ENCODE assay signal across 1 cellular context in genomic region chr14:103607039-103607668, GRCh38.
A peak's percentile ranks its signal among the peaks of the same experiment; 100 is the strongest.
TF ChIP-seq lines count a peak whose summit lies in the region.

No MANE protein-coding gene starts in this region.

TF ChIP-seq in HEK293, 187 proteins besides CTCF, POLR2A, EP300 and RAD21 (continued from another document):
- TF ChIP-seq, protein P1, sequence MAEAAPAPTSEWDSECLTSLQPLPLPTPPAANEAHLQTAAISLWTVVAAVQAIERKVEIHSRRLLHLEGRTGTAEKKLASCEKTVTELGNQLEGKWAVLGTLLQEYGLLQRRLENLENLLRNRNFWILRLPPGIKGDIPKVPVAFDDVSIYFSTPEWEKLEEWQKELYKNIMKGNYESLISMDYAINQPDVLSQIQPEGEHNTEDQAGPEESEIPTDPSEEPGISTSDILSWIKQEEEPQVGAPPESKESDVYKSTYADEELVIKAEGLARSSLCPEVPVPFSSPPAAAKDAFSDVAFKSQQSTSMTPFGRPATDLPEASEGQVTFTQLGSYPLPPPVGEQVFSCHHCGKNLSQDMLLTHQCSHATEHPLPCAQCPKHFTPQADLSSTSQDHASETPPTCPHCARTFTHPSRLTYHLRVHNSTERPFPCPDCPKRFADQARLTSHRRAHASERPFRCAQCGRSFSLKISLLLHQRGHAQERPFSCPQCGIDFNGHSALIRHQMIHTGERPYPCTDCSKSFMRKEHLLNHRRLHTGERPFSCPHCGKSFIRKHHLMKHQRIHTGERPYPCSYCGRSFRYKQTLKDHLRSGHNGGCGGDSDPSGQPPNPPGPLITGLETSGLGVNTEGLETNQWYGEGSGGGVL (tag by site-specific recombination; IDR thresholded peaks at IDR 0.05) = no peak
- TF ChIP-seq ZBTB21 (tag by site-specific recombination; IDR thresholded peaks at IDR 0.05) (no peak), ZNF677 (tag by site-specific recombination; IDR thresholded peaks at IDR 0.05) (peak; percentile 96), ZNF140 (tag by site-specific recombination; IDR thresholded peaks at IDR 0.05) (no peak), KLF1 (tag by site-specific recombination; IDR thresholded peaks at IDR 0.05) (0 out of 2 replicates have a peak, but pooled peaks have one; percentile 10), ZBTB44 (tag by site-specific recombination; IDR thresholded peaks at IDR 0.05) (peak; percentile 75; the same call in 1 of the 2 replicates), ZNF664 (tag by site-specific recombination; IDR thresholded peaks at IDR 0.05) (no peak), ZNF548 (tag by site-specific recombination; IDR thresholded peaks at IDR 0.05) (peak; percentile 81), ZNF132 (tag by site-specific recombination; IDR thresholded peaks at IDR 0.05; ENCODE audit: borderline replicate concordance) (no peak), ZNF529 (tag by site-specific recombination; IDR thresholded peaks at IDR 0.05; ENCODE audit: insufficient replicate concordance) (no peak), ZNF292 (tag by site-specific recombination; IDR thresholded peaks at IDR 0.05; ENCODE audit: borderline replicate concordance, low read depth) (no peak)
